ENCODE assay signal across 1 cellular context in genomic region chr3:47314056-47314764, GRCh38.
TF ChIP-seq lines count a peak whose summit lies in the region.

No MANE protein-coding gene starts in this region.

TF ChIP-seq in K562, 482 proteins besides CTCF, POLR2A, EP300 and RAD21:
- no peak for TF ChIP-seq ZNF277 (CRISPR knock-in tag; IDR thresholded peaks at IDR 0.05; ENCODE audit: borderline replicate concordance)
- 0 out of 2 replicates have a peak, but pooled peaks have one; percentile 8 for TF ChIP-seq MYC (IDR thresholded peaks at IDR 0.05; ENCODE audit: low read depth, low read length)
- TF ChIP-seq MYC (CRISPR knock-in tag; IDR thresholded peaks at IDR 0.05; ENCODE audit: borderline replicate concordance, low read depth): no peak
- TF ChIP-seq MBD1 (CRISPR knock-in tag; IDR thresholded peaks at IDR 0.05): peak; percentile 57; the same call in 1 of the 2 replicates
- TF ChIP-seq L3MBTL2 (IDR thresholded peaks at IDR 0.05): 0 out of 2 replicates have a peak, but pooled peaks have one; percentile 17
- no peak for TF ChIP-seq TFAP4 (CRISPR knock-in tag; IDR thresholded peaks at IDR 0.05; ENCODE audit: borderline replicate concordance)
- no peak for TF ChIP-seq FOXA3 (CRISPR knock-in tag; conservative IDR thresholded peaks at IDR 0.05 in 1 of 2, IDR thresholded peaks at IDR 0.05 in 1 of 2)
- TF ChIP-seq EZH2 (IDR thresholded peaks at IDR 0.05; ENCODE audit: borderline replicate concordance, low read depth, low read length): no peak
- peak; percentile 22 for TF ChIP-seq GTF3C2 (IDR thresholded peaks at IDR 0.05; ENCODE audit: borderline replicate concordance, extremely low read depth, insufficient read length)
- TF ChIP-seq SMARCA4 (IDR thresholded peaks at IDR 0.05): 0 out of 2 replicates have a peak, but pooled peaks have one; percentile 8
- TF ChIP-seq VEZF1 (CRISPR knock-in tag; IDR thresholded peaks at IDR 0.05): peak; percentile 0; the same call in 1 of the 2 replicates
- peak in 1 of 2 experiments; percentile 56; a peak in 1 of 4 replicates for TF ChIP-seq SRF (CRISPR knock-in tag; IDR thresholded peaks at IDR 0.05)
- peak; percentile 60 for TF ChIP-seq DPF2 (IDR thresholded peaks at IDR 0.05)
- TF ChIP-seq KAT8 (IDR thresholded peaks at IDR 0.05; ENCODE audit: low read depth): no peak
- TF ChIP-seq SMARCE1 (IDR thresholded peaks at IDR 0.05): no peak
- TF ChIP-seq CXXC5 (CRISPR knock-in tag; IDR thresholded peaks at IDR 0.05): 0 out of 2 replicates have a peak, but pooled peaks have one; percentile 13
